ENCODE assay signal across 8 cellular contexts in genomic region chr12:13044859-13045384, GRCh38. TPM values are rescaled to one million over a fixed set of nuclear protein-coding genes. Genes with fewer than 3 reads are reported as not detected.
DNase-seq lines count a peak whose midpoint lies in the region; ATAC-seq, FAIRE-seq and TF ChIP-seq lines count a peak whose summit lies in the region.

No MANE protein-coding gene starts in this region.

- H3K9me3 ChIP-seq in adipocyte (ENCODE audit: control insufficient read depth, low read length), result no peaks in the 10 kb centered on the region
- no peaks in the 10 kb centered on the region for H3K9me3 ChIP-seq in HepG2 (ENCODE audit: low read length)
- no peaks in the 10 kb centered on the region for H3K9me3 ChIP-seq in upper lobe of left lung

- ATAC-seq in HepG2 (no peak), upper lobe of left lung (ENCODE audit: low FRiP score in 2 of 2) (no peak), HG02884 (IDR thresholded peaks at IDR 0.05; ENCODE audit: unreplicated experiment) (no peak), GM18498 (IDR thresholded peaks at IDR 0.05; ENCODE audit: unreplicated experiment) (no peak)

- DNase-seq in activated naive CD4-positive, alpha-beta T cell treated with Interleukin-2 at 50 U/mL for 16 hours, result no peak
- peak; percentile 32 for DNase-seq in adipocyte (ENCODE audit: low read depth)
- no peak for DNase-seq in HepG2 (ENCODE audit: low spot score)
- DNase-seq in upper lobe of left lung, result no peak
- no peak for DNase-seq in NCI-H774 (lab: John Stamatoyannopoulos, UW)

- H3K79me2 ChIP-seq in HepG2 (ENCODE audit: insufficient read depth, low read length), result no peaks in the 10 kb centered on the region

- H3K27ac ChIP-seq in HepG2 (ENCODE audit: extremely low read length, insufficient read depth, low read length) (no peak overlapping the region), upper lobe of left lung (peak overlapping the region in 3 of 4 donors; percentile 50 to 84 (median 62))

- no peak for TF ChIP-seq RAD21 in HepG2 (CRISPR knock-in tag; IDR thresholded peaks at IDR 0.05)

- TF ChIP-seq POLR2A in HepG2 (IDR thresholded peaks at IDR 0.05; ENCODE audit: insufficient read depth in 1 of 2, low read depth in 2 of 2, low read length in 2 of 2), result no peak
- TF ChIP-seq POLR2A in upper lobe of left lung (IDR thresholded peaks at IDR 0.05), result no peak

- H3K9me3 Mint-ChIP-seq in activated naive CD4-positive, alpha-beta T cell treated with anti-CD3 and anti-CD28 coated beads, Interleukin-2, amount 50 U/mL, for 24 hours, result no peaks in the 10 kb centered on the region

- peak overlapping the region; percentile 91 for H3K9ac ChIP-seq in adipocyte (ENCODE audit: low read length)
- H3K9ac ChIP-seq in HepG2 (ENCODE audit: insufficient read depth, low read depth, low read length), result peak overlapping the region; percentile 61

- CTCF ChIA-PET in HepG2 (lab: Yijun Ruan, JAX; ENCODE audit: low intra/inter-chr PET ratio, low total read pairs), result no interaction called here

- no peak overlapping the region for H3K27ac Mint-ChIP-seq in activated naive CD4-positive, alpha-beta T cell treated with anti-CD3 and anti-CD28 coated beads, Interleukin-2, amount 50 U/mL, for 24 hours

- POLR2A ChIA-PET in HepG2 (lab: Yijun Ruan, JAX), result no interaction called here

- peaks cover 25% of the 10 kb centered on the region for H3K4me1 ChIP-seq in adipocyte (ENCODE audit: control insufficient read depth, insufficient read depth, low read length)
- peaks cover 27% of the 10 kb centered on the region for H3K4me1 ChIP-seq in HepG2 (ENCODE audit: insufficient read depth, low read length)
- peaks cover 8 to 15% (median 9%) of the 10 kb centered on the region in 4 donors for H3K4me1 ChIP-seq in upper lobe of left lung

- FAIRE-seq in HepG2 (lab: Jason Lieb, UNC), result no peak

- H3K36me3 Mint-ChIP-seq in activated naive CD4-positive, alpha-beta T cell treated with anti-CD3 and anti-CD28 coated beads, Interleukin-2, amount 50 U/mL, for 24 hours, result no peaks in the 10 kb centered on the region

- no peaks in the 10 kb centered on the region for H3K27me3 Mint-ChIP-seq in activated naive CD4-positive, alpha-beta T cell treated with anti-CD3 and anti-CD28 coated beads, Interleukin-2, amount 50 U/mL, for 24 hours

- BruUV-seq in HepG2 (replicated peaks; lab: Mats Ljungman, UMichigan), result TSS peak; percentile 33

- H3K4me3 ChIP-seq in adipocyte (ENCODE audit: low read length) (peak overlapping the region; percentile 96), HepG2 (replicated peaks in 1 of 3; ENCODE audit: insufficient read depth in 1 of 3, low read depth in 2 of 3, low read length in 3 of 3) (peak overlapping the region; percentile 92 to 99 (median 94)), upper lobe of left lung (peak overlapping the region; percentile 74 to 99 (median 88))

- H3K27me3 ChIP-seq in adipocyte (replicated peaks; ENCODE audit: control insufficient read depth, insufficient read depth, low read length) (no peaks in the 10 kb centered on the region), HepG2 (ENCODE audit: control insufficient read depth in 1 of 2, insufficient read depth in 2 of 2, low read length in 2 of 2) (peaks cover 2 to 23% of the 10 kb centered on the region in 2 experiments; a peak in 3 of 5 replicates), upper lobe of left lung (no peaks in the 10 kb centered on the region)

- in situ Hi-C loops in HepG2 (cut with HindIII; ENCODE audit: extremely low pct_ligation_motif_present, low pct_unique_long_range_greater_than_20kb), result no loop called here

- TF ChIP-seq CTCF in HepG2 (CRISPR knock-in tag; IDR thresholded peaks at IDR 0.05) (no peak), upper lobe of left lung (IDR thresholded peaks at IDR 0.05) (no peak)

- H3K4me3 Mint-ChIP-seq in activated naive CD4-positive, alpha-beta T cell treated with anti-CD3 and anti-CD28 coated beads, Interleukin-2, amount 50 U/mL, for 24 hours, result peak overlapping the region; percentile 87

- TF ChIP-seq EP300 in HepG2 (IDR thresholded peaks at IDR 0.05; ENCODE audit: low read depth in 2 of 2, low read length in 2 of 2), result no peak
- TF ChIP-seq EP300 in HepG2 (CRISPR knock-in tag; IDR thresholded peaks at IDR 0.05; ENCODE audit: borderline replicate concordance), result no peak
- TF ChIP-seq EP300 in upper lobe of left lung (IDR thresholded peaks at IDR 0.05), result no peak

- intact Hi-C loops in HepG2 (cut with micrococcal nuclease; ENCODE audit: unreplicated experiment), result loop anchor here (1.0 kb wide), 1 partner anchor 34 kb away; no protein-coding TSS in a partner anchor

- H2AFZ ChIP-seq in HepG2 (ENCODE audit: low read length), result peak overlapping the region; percentile 56

- peak overlapping the region; percentile 97 for H3K4me2 ChIP-seq in HepG2 (ENCODE audit: low read depth, low read length)

- no peaks in the 10 kb centered on the region for H4K20me1 ChIP-seq in HepG2 (ENCODE audit: insufficient read depth, low read length)

- peaks cover 15% of the 10 kb centered on the region for H3K4me1 Mint-ChIP-seq in activated naive CD4-positive, alpha-beta T cell treated with anti-CD3 and anti-CD28 coated beads, Interleukin-2, amount 50 U/mL, for 24 hours

- no peaks in the 10 kb centered on the region for H3K36me3 ChIP-seq in adipocyte (ENCODE audit: control insufficient read depth, insufficient read depth, low read length, severe bottlenecking)
- H3K36me3 ChIP-seq in HepG2 (replicated peaks in 1 of 2; ENCODE audit: control insufficient read depth in 1 of 2, insufficient read depth in 2 of 2, low read length in 2 of 2), result no peaks in the 10 kb centered on the region
- H3K36me3 ChIP-seq in upper lobe of left lung, result no peaks in the 10 kb centered on the region

- WGBS in HepG2 (ENCODE audit: low lambda C conversion rate), result under 1% methylated on average over 8 of the region's 8 CpGs
- 10 to 12% methylated on average over 4 to 8 of the region's 8 CpGs for WGBS in upper lobe of left lung, 2 donors

RNA-seq across cellular contexts. Expression of gene FAM234B, which starts 0.7 kb away (rescaled TPM):
- total RNA-seq in HepG2 (2016; rRNA removed; fragmentation: Illumina TruSeq; extraction: Trizol), result 4.2 and 7.8 TPM in 2 replicates
- 0.81 and 1.1 TPM in 2 replicates for total RNA-seq in HepG2 (2016; cell fraction: cytosol; rRNA removed; fragmentation: Illumina TruSeq; extraction: Trizol; ENCODE audit: low read depth)
- total RNA-seq in HepG2 (2016; cell fraction: insoluble cytoplasmic fraction; rRNA removed; fragmentation: Illumina TruSeq; extraction: Trizol), result 4.7 and 7.7 TPM in 2 replicates
- total RNA-seq in HepG2 (2016; cell fraction: membrane; rRNA removed; fragmentation: Illumina TruSeq; extraction: Trizol), result 2.1 and 2.3 TPM in 2 replicates
- total RNA-seq in HepG2 (2016; cell fraction: nucleus; rRNA removed; fragmentation: Illumina TruSeq; extraction: Trizol), result 7.5 and 9.0 TPM in 2 replicates
- 10.3 and 13.8 TPM in 2 replicates for polyA plus RNA-seq in HepG2 (2011; rRNA removed)
- polyA plus RNA-seq in HepG2 (2011; cell fraction: cytosol; rRNA removed), result 8.2 and 8.5 TPM in 2 replicates
- 5.0 and 5.6 TPM in 2 replicates for polyA plus RNA-seq in HepG2 (2011; cell fraction: nucleus; rRNA removed)
- polyA plus RNA-seq in HepG2 (2012), result 6.4 and 6.6 TPM in 2 replicates
- 0.17 and 0.25 TPM in 2 replicates for polyA plus RNA-seq in HepG2 (2016; cell fraction: cytosol; fragmentation: Illumina TruSeq; extraction: Trizol; ENCODE audit: low read depth)
- 1.9 and 2.1 TPM in 2 replicates for polyA plus RNA-seq in HepG2 (2016; cell fraction: insoluble cytoplasmic fraction; fragmentation: Illumina TruSeq; extraction: Trizol; ENCODE audit: low read depth)
- 0.42 and 0.52 TPM in 2 replicates for polyA plus RNA-seq in HepG2 (2016; cell fraction: membrane; fragmentation: Illumina TruSeq; extraction: Trizol; ENCODE audit: low read depth)
- 5.1 and 6.7 TPM in 2 replicates for polyA plus RNA-seq in HepG2 (2016; cell fraction: nucleus; fragmentation: Illumina TruSeq; extraction: Trizol; ENCODE audit: insufficient read depth, low read depth)
- polyA minus RNA-seq in HepG2 (2011; rRNA and poly(A)+ RNA removed; ENCODE audit: low replicate concordance), result 17.2 and 40.0 TPM in 2 replicates
- polyA minus RNA-seq in HepG2 (2011; cell fraction: cytosol; rRNA and poly(A)+ RNA removed), result 14.2 and 15.6 TPM in 2 replicates
- 15.6 and 20.3 TPM in 2 replicates for polyA minus RNA-seq in HepG2 (2011; cell fraction: nucleus; rRNA and poly(A)+ RNA removed)
- total RNA-seq in upper lobe of left lung, result 10 to 100 TPM in 1 of 6 donors, 1 to 10 TPM in 5; 3.1 to 16.2 (median 8.8) TPM

RNA-seq across cellular contexts. Expression of gene HEBP1, which starts 44.9 kb away (rescaled TPM):
- total RNA-seq in HepG2 (2016; rRNA removed; fragmentation: Illumina TruSeq; extraction: Trizol), result 7.8 and 19.0 TPM in 2 replicates
- 2.1 and 2.4 TPM in 2 replicates for total RNA-seq in HepG2 (2016; cell fraction: cytosol; rRNA removed; fragmentation: Illumina TruSeq; extraction: Trizol; ENCODE audit: low read depth)
- total RNA-seq in HepG2 (2016; cell fraction: insoluble cytoplasmic fraction; rRNA removed; fragmentation: Illumina TruSeq; extraction: Trizol), result 6.6 and 16.8 TPM in 2 replicates
- 9.1 and 9.3 TPM in 2 replicates for total RNA-seq in HepG2 (2016; cell fraction: membrane; rRNA removed; fragmentation: Illumina TruSeq; extraction: Trizol)
- total RNA-seq in HepG2 (2016; cell fraction: nucleus; rRNA removed; fragmentation: Illumina TruSeq; extraction: Trizol), result 10.8 and 15.9 TPM in 2 replicates
- 9.4 and 11.0 TPM in 2 replicates for polyA plus RNA-seq in HepG2 (2011; rRNA removed)
- polyA plus RNA-seq in HepG2 (2011; cell fraction: cytosol; rRNA removed), result 10.9 and 12.3 TPM in 2 replicates
- 5.4 and 6.6 TPM in 2 replicates for polyA plus RNA-seq in HepG2 (2011; cell fraction: nucleus; rRNA removed)
- polyA plus RNA-seq in HepG2 (2012), result 27.4 and 34.8 TPM in 2 replicates
- polyA plus RNA-seq in HepG2 (2016; cell fraction: cytosol; fragmentation: Illumina TruSeq; extraction: Trizol; ENCODE audit: low read depth), result 14.7 and 15.9 TPM in 2 replicates
- 48.5 and 53.2 TPM in 2 replicates for polyA plus RNA-seq in HepG2 (2016; cell fraction: insoluble cytoplasmic fraction; fragmentation: Illumina TruSeq; extraction: Trizol; ENCODE audit: low read depth)
- polyA plus RNA-seq in HepG2 (2016; cell fraction: membrane; fragmentation: Illumina TruSeq; extraction: Trizol; ENCODE audit: low read depth), result 23.9 TPM in 2 replicates
- polyA plus RNA-seq in HepG2 (2016; cell fraction: nucleus; fragmentation: Illumina TruSeq; extraction: Trizol; ENCODE audit: insufficient read depth, low read depth), result 33.3 and 37.3 TPM in 2 replicates
- polyA minus RNA-seq in HepG2 (2011; rRNA and poly(A)+ RNA removed; ENCODE audit: low replicate concordance), result 10.4 and 24.7 TPM in 2 replicates
- polyA minus RNA-seq in HepG2 (2011; cell fraction: cytosol; rRNA and poly(A)+ RNA removed), result 12.1 and 17.4 TPM in 2 replicates
- 6.2 and 7.6 TPM in 2 replicates for polyA minus RNA-seq in HepG2 (2011; cell fraction: nucleus; rRNA and poly(A)+ RNA removed)
- total RNA-seq in upper lobe of left lung, result 10 to 100 TPM; 25.1 to 70.9 (median 63.7) TPM

RNA-seq across cellular contexts. Expression of gene GSG1, which starts 58.5 kb away (rescaled TPM):
- total RNA-seq in HepG2 (2016; rRNA removed; fragmentation: Illumina TruSeq; extraction: Trizol) (not detected in 2 replicates), upper lobe of left lung (not detected)
- not detected in 2 replicates for total RNA-seq in HepG2 (2016; cell fraction: cytosol; rRNA removed; fragmentation: Illumina TruSeq; extraction: Trizol; ENCODE audit: low read depth)
- total RNA-seq in HepG2 (2016; cell fraction: insoluble cytoplasmic fraction; rRNA removed; fragmentation: Illumina TruSeq; extraction: Trizol), result not detected in 2 replicates
- total RNA-seq in HepG2 (2016; cell fraction: membrane; rRNA removed; fragmentation: Illumina TruSeq; extraction: Trizol), result not detected in 2 replicates
- total RNA-seq in HepG2 (2016; cell fraction: nucleus; rRNA removed; fragmentation: Illumina TruSeq; extraction: Trizol), result not detected in 2 replicates
- not detected in 2 replicates for polyA plus RNA-seq in HepG2 (2011; rRNA removed)
- polyA plus RNA-seq in HepG2 (2011; cell fraction: cytosol; rRNA removed), result not detected in 2 replicates
- not detected in 2 replicates for polyA plus RNA-seq in HepG2 (2011; cell fraction: nucleus; rRNA removed)
- polyA plus RNA-seq in HepG2 (2012), result not detected in 2 replicates
- polyA plus RNA-seq in HepG2 (2016; cell fraction: cytosol; fragmentation: Illumina TruSeq; extraction: Trizol; ENCODE audit: low read depth), result not detected in 2 replicates
- polyA plus RNA-seq in HepG2 (2016; cell fraction: insoluble cytoplasmic fraction; fragmentation: Illumina TruSeq; extraction: Trizol; ENCODE audit: low read depth), result not detected in 2 replicates
- not detected in 2 replicates for polyA plus RNA-seq in HepG2 (2016; cell fraction: membrane; fragmentation: Illumina TruSeq; extraction: Trizol; ENCODE audit: low read depth)
- not detected in 2 replicates for polyA plus RNA-seq in HepG2 (2016; cell fraction: nucleus; fragmentation: Illumina TruSeq; extraction: Trizol; ENCODE audit: insufficient read depth, low read depth)
- 0.26 TPM in 1 of 2 replicates, not detected in the other for polyA minus RNA-seq in HepG2 (2011; rRNA and poly(A)+ RNA removed; ENCODE audit: low replicate concordance)
- polyA minus RNA-seq in HepG2 (2011; cell fraction: cytosol; rRNA and poly(A)+ RNA removed), result not detected in 2 replicates
- polyA minus RNA-seq in HepG2 (2011; cell fraction: nucleus; rRNA and poly(A)+ RNA removed), result not detected in 2 replicates
